In genomic region chr10:48281697-48282096, GRCh38 we compare ENCODE assay signal across 9 cellular contexts. TPM values are rescaled to one million over a fixed set of nuclear protein-coding genes. Genes with fewer than 3 reads are reported as not detected.
"Had no signal": no experiment of that assay in that cellular context is flagged by ENCODE, and none has a peak within 500 bp of the region (broad histone marks: within the 10 kb centered on the region; RNA-seq: fewer than 3 reads in every experiment).

No MANE protein-coding gene starts in this region.

RNA-seq across cellular contexts. Expression of gene FRMPD2, which starts 7.2 kb away (rescaled TPM):
- total RNA-seq: left lobe of liver, left ventricle myocardium superior, mesenteric fat pad, mononuclear cell, myocyte had no signal
- polyA plus RNA-seq: immature natural killer cell; keratinocyte; liver; naive thymus-derived CD4-positive, alpha-beta T cell had no signal
